Comparison of ENCODE assay signal across 25 cellular contexts in genomic region chr9:136470792-136471469, GRCh38.
"Had no signal": no experiment of that assay in that cellular context is flagged by ENCODE, and none has a peak within 500 bp of the region (broad histone marks: within the 10 kb centered on the region; RNA-seq: fewer than 3 reads in every experiment).

No MANE protein-coding gene starts in this region.

- H3K4me1 Mint-ChIP-seq: activated B cell treated with CpG ODN at 0.5 μM for 24 hours, brain had no signal

- H3K4me3 Mint-ChIP-seq: activated B cell treated with CpG ODN at 0.5 μM for 24 hours; activated CD4-positive, alpha-beta memory T cell treated with anti-CD3 and anti-CD28 coated beads for 36 hours; activated CD4-positive, alpha-beta T cell treated with anti-CD3 and anti-CD28 coated beads, Interleukin-2, amount 10 ng/mL, durations not matched to agents 24 days and 14 days; activated naive CD4-positive, alpha-beta T cell treated with anti-CD3 and anti-CD28 coated beads for 36 hours; activated naive CD8-positive, alpha-beta T cell; activated T-cell treated with anti-CD3 and anti-CD28 coated beads, Interleukin-2, amount 50 U/mL, for 4 hours; brain; T-helper 1 cell treated with Interleukin-12 subunit alpha and Interleukin-12 subunit beta and Interleukin-4 antibody, amounts not matched to agents 30 μg/mL and 1 μg/mL, for 36 hours had no signal

- H3K27ac Mint-ChIP-seq: activated B cell treated with CpG ODN at 0.5 μM for 24 hours; activated CD4-positive, alpha-beta memory T cell treated with anti-CD3 and anti-CD28 coated beads for 36 hours; activated CD4-positive, alpha-beta T cell treated with anti-CD3 and anti-CD28 coated beads, Interleukin-2, amount 10 ng/mL, durations not matched to agents 24 days and 14 days; activated naive CD4-positive, alpha-beta T cell treated with anti-CD3 and anti-CD28 coated beads for 36 hours; activated naive CD8-positive, alpha-beta T cell; T-helper 1 cell treated with Interleukin-12 subunit alpha and Interleukin-12 subunit beta and Interleukin-4 antibody, amounts not matched to agents 30 μg/mL and 1 μg/mL, for 36 hours had no signal

- DNase-seq: activated B cell treated with CpG ODN at 0.5 μM for 24 hours; activated CD4-positive, alpha-beta memory T cell treated with anti-CD3 and anti-CD28 coated beads for 36 hours; activated CD4-positive, alpha-beta T cell treated with anti-CD3 and anti-CD28 coated beads for 1 hour; activated CD4-positive, alpha-beta T cell treated with anti-CD3 and anti-CD28 coated beads, Interleukin-2, amount 10 ng/mL, durations not matched to agents 24 days and 14 days; activated CD8-positive, alpha-beta memory T cell treated with anti-CD3 and anti-CD28 coated beads for 24 hours; activated gamma-delta T cell; activated naive CD4-positive, alpha-beta T cell treated with anti-CD3 and anti-CD28 coated beads for 36 hours; activated T-cell treated with anti-CD3 and anti-CD28 coated beads, Interleukin-2, amount 50 U/mL, for 4 hours; amygdala; Karpas-422; MM.1S; NCI-H1105; NCI-H1436; NCI-H187 treated with DMSO at 0.1 percent for 48 hours; NCI-H2081 treated with DMSO at 0.1 percent for 48 hours; NCI-H226; NCI-H526; NCI-H774; SHP77; T-helper 9 cell had no signal

- FAIRE-seq: astrocyte had no signal

- H3K36me3 Mint-ChIP-seq: activated naive CD8-positive, alpha-beta T cell had no signal

- H3K9me3 Mint-ChIP-seq: activated B cell treated with CpG ODN at 0.5 μM for 24 hours; activated CD4-positive, alpha-beta memory T cell treated with anti-CD3 and anti-CD28 coated beads for 36 hours; activated CD4-positive, alpha-beta T cell treated with anti-CD3 and anti-CD28 coated beads, Interleukin-2, amount 10 ng/mL, durations not matched to agents 24 days and 14 days; activated naive CD4-positive, alpha-beta T cell treated with anti-CD3 and anti-CD28 coated beads for 36 hours; activated T-cell treated with anti-CD3 and anti-CD28 coated beads, Interleukin-2, amount 50 U/mL, for 4 hours; brain; T-helper 1 cell treated with Interleukin-12 subunit alpha and Interleukin-12 subunit beta and Interleukin-4 antibody, amounts not matched to agents 30 μg/mL and 1 μg/mL, for 36 hours had no signal

- ATAC-seq: activated T-cell treated with anti-CD3 and anti-CD28 coated beads, Interleukin-2, amount 50 U/mL, for 4 hours; Panc1 had no signal

- H3K27me3 Mint-ChIP-seq: activated B cell treated with CpG ODN at 0.5 μM for 24 hours; activated CD4-positive, alpha-beta memory T cell treated with anti-CD3 and anti-CD28 coated beads for 36 hours; activated CD4-positive, alpha-beta T cell treated with anti-CD3 and anti-CD28 coated beads, Interleukin-2, amount 10 ng/mL, durations not matched to agents 24 days and 14 days; activated naive CD8-positive, alpha-beta T cell; brain had no signal
